Comparison of ENCODE assay signal across 10 cellular contexts in the genomic region with DNA sequence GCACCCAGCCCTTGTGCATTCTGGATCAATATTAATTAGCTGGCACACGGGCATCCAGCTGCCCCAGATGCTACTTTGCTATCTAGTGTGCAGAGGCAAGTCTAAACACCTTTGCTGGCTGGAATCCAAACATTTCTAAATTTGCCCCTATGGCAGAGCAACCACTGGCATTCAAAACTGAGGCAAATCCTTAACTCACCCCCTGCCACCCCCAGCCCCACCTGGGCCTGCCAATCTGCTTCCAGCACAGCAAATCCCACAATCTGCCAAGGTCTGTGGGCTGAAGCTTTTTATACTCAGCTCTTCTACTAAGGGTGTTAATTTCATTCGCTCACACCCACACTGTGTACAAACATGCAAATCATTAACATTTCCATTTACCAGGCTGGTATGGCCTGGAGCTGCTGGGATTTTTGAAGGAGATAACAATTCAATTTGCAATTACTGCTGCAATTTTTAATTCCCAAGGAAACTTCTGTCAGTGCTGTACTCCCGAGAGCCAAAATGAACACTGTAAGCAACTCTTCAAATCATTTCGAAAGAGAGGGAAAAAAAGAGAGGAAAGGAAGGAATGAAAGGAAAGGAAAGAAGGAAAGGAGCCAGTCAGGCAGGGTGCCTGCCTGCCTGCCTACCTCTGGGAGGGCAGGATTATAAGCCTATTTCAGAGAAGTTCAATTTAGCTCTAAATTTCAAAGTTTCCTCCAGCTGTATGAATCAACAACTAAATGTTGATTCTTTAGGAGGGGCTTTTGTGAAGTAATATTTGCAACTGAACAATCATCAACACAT. TPM values are rescaled to one million over a fixed set of nuclear protein-coding genes. Genes with fewer than 3 reads are reported as not detected.
A peak's percentile ranks its signal among the peaks of the same experiment; 100 is the strongest.
DNase-seq lines count a peak whose midpoint lies in the region; ATAC-seq, FAIRE-seq and TF ChIP-seq lines count a peak whose summit lies in the region.
"Had no signal": no experiment of that assay in that cellular context is flagged by ENCODE, and none has a peak within 500 bp of the region (broad histone marks: within the 10 kb centered on the region; RNA-seq: fewer than 3 reads in every experiment).

No MANE protein-coding gene starts in this region.

- TF ChIP-seq CTCF in right lobe of liver (IDR thresholded peaks at IDR 0.05) (no peak), tibial artery (IDR thresholded peaks at IDR 0.05) (no peak)

- H3K4me3 ChIP-seq in SK-N-MC = 0 out of 2 replicates have a peak overlapping the region, but pooled peaks have one; percentile 34
- no peak overlapping the region for H3K4me3 ChIP-seq in right lobe of liver
- H3K4me3 ChIP-seq in tibial artery = no peak overlapping the region

- H3K27ac ChIP-seq in SK-N-MC (peak overlapping the region; percentile 71; the same call in 1 of the 2 replicates), right lobe of liver (peak overlapping the region in 2 of 3 donors; percentile 42 to 88), tibial artery (no peak overlapping the region)

- DNase-seq in Ammon's horn (ENCODE audit: low spot score) = peak; percentile 69
- DNase-seq in GM12891 (ENCODE audit: insufficient read length, low spot score) = no peak
- DNase-seq in SK-N-MC (ENCODE audit: low read depth, low spot score) = no peak
- DNase-seq in right lobe of liver = peak in 1 of 3 donors; percentile 65
- no peak for DNase-seq in tibial artery
- DNase-seq: activated naive CD8-positive, alpha-beta T cell treated with anti-CD3 and anti-CD28 coated beads for 36 hours; NCI-H1930 had no signal

- intact Hi-C loops in right lobe of liver (cut with DNase I) (no loop called here), tibial artery (cut with DNase I; ENCODE audit: low total_unique reads) (no loop called here)

- 18% methylated on average over 4 of the region's 4 CpGs for WGBS in right lobe of liver (ENCODE audit: insufficient coverage, low coverage, low lambda C conversion rate, missing lambda C conversion rate)

- ATAC-seq in right lobe of liver (peak; percentile 20 to 52 (median 46)), HG03457 (IDR thresholded peaks at IDR 0.05; ENCODE audit: unreplicated experiment) (no peak), HG03108 (IDR thresholded peaks at IDR 0.05; ENCODE audit: unreplicated experiment) (no peak), HG02938 (IDR thresholded peaks at IDR 0.05; ENCODE audit: unreplicated experiment) (no peak)

- H3K9me3 ChIP-seq in SK-N-MC (ENCODE audit: low read depth, low read length) (no peaks in the 10 kb centered on the region), right lobe of liver (no peaks in the 10 kb centered on the region), tibial artery (no peaks in the 10 kb centered on the region)

- TF ChIP-seq POLR2A in GM12891 (IDR thresholded peaks at IDR 0.05; ENCODE audit: low read depth, low read length) = no peak
- no peak for TF ChIP-seq POLR2A in right lobe of liver (IDR thresholded peaks at IDR 0.05)

- H3K36me3 ChIP-seq in SK-N-MC (ENCODE audit: insufficient read depth, low read length) = no peaks in the 10 kb centered on the region
- no peaks in the 10 kb centered on the region for H3K36me3 ChIP-seq in right lobe of liver
- H3K36me3 ChIP-seq in tibial artery = no peaks in the 10 kb centered on the region

- H3K27me3 ChIP-seq in right lobe of liver (no peaks in the 10 kb centered on the region), tibial artery (no peaks in the 10 kb centered on the region)

- peak overlapping the region; percentile 9 for H3K9ac ChIP-seq in SK-N-MC (ENCODE audit: insufficient read length)

- peaks cover 0 to 57% (median 30%) of the 10 kb centered on the region in 4 donors for H3K4me1 ChIP-seq in right lobe of liver
- peaks cover 0 to 70% (median 37%) of the 10 kb centered on the region in 4 donors for H3K4me1 ChIP-seq in tibial artery

- peak; percentile 20 for FAIRE-seq in GM12891 (lab: Jason Lieb, UNC)

TF ChIP-seq in GM12891, 5 proteins besides CTCF, POLR2A, EP300 and RAD21:
- TF ChIP-seq SPI1 (IDR thresholded peaks at IDR 0.05; ENCODE audit: low read depth, low read length) (no peak), PAX5 (IDR thresholded peaks at IDR 0.05; ENCODE audit: insufficient read depth, low read length, severe bottlenecking) (no peak), TAF1 (IDR thresholded peaks at IDR 0.05; ENCODE audit: low read depth, low read length) (no peak), POU2F2 (IDR thresholded peaks at IDR 0.05; ENCODE audit: low read depth, low read length) (no peak), POLR2AphosphoS5 (IDR thresholded peaks at IDR 0.05; ENCODE audit: low read depth, low read length) (no peak)
TF ChIP-seq in GM12891: peak in this region for 0.

RNA-seq across cellular contexts. Expression of a gene that starts 35.5 kb away (rescaled TPM):
- 45.5 TPM for polyA plus RNA-seq in GM12891 (2012; ENCODE audit: low read depth, missing spikeins)
- 10 to 100 TPM; 22.9 to 53.6 (median 30.2) TPM for total RNA-seq in right lobe of liver

Comparison
In these comparisons a context has a peak if more than half of its experiments do, and no peak if none do; other contexts are left out.
1. H3K27ac ChIP-seq: peak in SK-N-MC (single experiment) and right lobe of liver (2 of 3); none in tibial artery (0 of 2).
2. ATAC-seq: peak in right lobe of liver (4 of 4); none in HG03457 (single experiment), HG03108 (single experiment) and HG02938 (single experiment).